In genomic region chr14:103139371-103140016, GRCh38 we compare ENCODE assay signal across 1 cellular context.
TF ChIP-seq lines count a peak whose summit lies in the region.

No MANE protein-coding gene starts in this region.

TF ChIP-seq in GM23338, 12 proteins besides CTCF, POLR2A, EP300 and RAD21 (continued from another document):
- TF ChIP-seq, protein P1, sequence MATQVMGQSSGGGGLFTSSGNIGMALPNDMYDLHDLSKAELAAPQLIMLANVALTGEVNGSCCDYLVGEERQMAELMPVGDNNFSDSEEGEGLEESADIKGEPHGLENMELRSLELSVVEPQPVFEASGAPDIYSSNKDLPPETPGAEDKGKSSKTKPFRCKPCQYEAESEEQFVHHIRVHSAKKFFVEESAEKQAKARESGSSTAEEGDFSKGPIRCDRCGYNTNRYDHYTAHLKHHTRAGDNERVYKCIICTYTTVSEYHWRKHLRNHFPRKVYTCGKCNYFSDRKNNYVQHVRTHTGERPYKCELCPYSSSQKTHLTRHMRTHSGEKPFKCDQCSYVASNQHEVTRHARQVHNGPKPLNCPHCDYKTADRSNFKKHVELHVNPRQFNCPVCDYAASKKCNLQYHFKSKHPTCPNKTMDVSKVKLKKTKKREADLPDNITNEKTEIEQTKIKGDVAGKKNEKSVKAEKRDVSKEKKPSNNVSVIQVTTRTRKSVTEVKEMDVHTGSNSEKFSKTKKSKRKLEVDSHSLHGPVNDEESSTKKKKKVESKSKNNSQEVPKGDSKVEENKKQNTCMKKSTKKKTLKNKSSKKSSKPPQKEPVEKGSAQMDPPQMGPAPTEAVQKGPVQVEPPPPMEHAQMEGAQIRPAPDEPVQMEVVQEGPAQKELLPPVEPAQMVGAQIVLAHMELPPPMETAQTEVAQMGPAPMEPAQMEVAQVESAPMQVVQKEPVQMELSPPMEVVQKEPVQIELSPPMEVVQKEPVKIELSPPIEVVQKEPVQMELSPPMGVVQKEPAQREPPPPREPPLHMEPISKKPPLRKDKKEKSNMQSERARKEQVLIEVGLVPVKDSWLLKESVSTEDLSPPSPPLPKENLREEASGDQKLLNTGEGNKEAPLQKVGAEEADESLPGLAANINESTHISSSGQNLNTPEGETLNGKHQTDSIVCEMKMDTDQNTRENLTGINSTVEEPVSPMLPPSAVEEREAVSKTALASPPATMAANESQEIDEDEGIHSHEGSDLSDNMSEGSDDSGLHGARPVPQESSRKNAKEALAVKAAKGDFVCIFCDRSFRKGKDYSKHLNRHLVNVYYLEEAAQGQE (IDR thresholded peaks at IDR 0.05; ENCODE audit: unreplicated experiment), result no peak
- TF ChIP-seq POLR2AphosphoS5 (IDR thresholded peaks at IDR 0.05; ENCODE audit: low read depth) (no peak), ZNF331 (CRISPR knock-in tag; IDR thresholded peaks at IDR 0.05; ENCODE audit: low read depth) (no peak), EZH2 (IDR thresholded peaks at IDR 0.05; ENCODE audit: low read depth, unreplicated experiment) (peak; percentile 49), EZH2phosphoT487 (IDR thresholded peaks at IDR 0.05; ENCODE audit: unreplicated experiment) (no peak)
